In the genomic region with DNA sequence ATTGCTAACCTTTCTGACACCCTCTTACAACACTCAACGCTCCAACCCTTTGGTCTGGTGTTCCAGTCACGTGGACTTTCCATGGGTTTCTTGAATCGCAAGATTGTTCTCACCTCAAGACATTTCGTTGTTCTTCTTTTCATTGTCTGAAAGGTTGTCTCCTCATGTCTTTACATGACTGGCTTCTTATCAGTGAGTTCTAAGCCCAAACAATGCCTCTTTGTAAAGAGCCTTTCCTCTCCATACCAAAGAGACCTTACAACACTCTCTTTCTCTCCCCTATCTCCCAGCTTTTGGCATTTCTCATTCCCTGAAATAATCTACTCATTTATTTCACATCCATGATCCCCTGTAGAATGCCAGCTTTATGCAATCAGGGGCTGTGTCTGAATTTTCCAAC, we compare ENCODE assay signal across 23 cellular contexts.
DNase-seq lines count a peak whose midpoint lies in the region; ATAC-seq, FAIRE-seq and TF ChIP-seq lines count a peak whose summit lies in the region.
"Had no signal": no experiment of that assay in that cellular context is flagged by ENCODE, and none has a peak within 500 bp of the region (broad histone marks: within the 10 kb centered on the region; RNA-seq: fewer than 3 reads in every experiment).

No MANE protein-coding gene starts in this region.

- no peak for TF ChIP-seq CTCF in cardiac muscle cell (IDR thresholded peaks at IDR 0.05; ENCODE audit: low read depth, low read length)
- TF ChIP-seq CTCF in fibroblast of pulmonary artery (IDR thresholded peaks at IDR 0.05; ENCODE audit: low read length, missing control alignments), result no peak
- no peak for TF ChIP-seq CTCF in hepatocyte (IDR thresholded peaks at IDR 0.05; ENCODE audit: poor library complexity)
- no peak for TF ChIP-seq CTCF in kidney (IDR thresholded peaks at IDR 0.05; ENCODE audit: borderline replicate concordance, extremely low read depth, insufficient read depth)

- H3K9ac ChIP-seq in kidney (ENCODE audit: low read length in 2 of 2), result no peak overlapping the region
- H3K9ac ChIP-seq: BLaER1 had no signal

- H4K20me1 ChIP-seq in hepatocyte (ENCODE audit: insufficient read depth, poor library complexity, severe bottlenecking), result no peaks in the 10 kb centered on the region
- H4K20me1 ChIP-seq: BLaER1 had no signal

- H3K36me3 ChIP-seq in cardiac muscle cell (no peaks in the 10 kb centered on the region), hepatocyte (replicated peaks; ENCODE audit: insufficient read depth, low read depth) (no peaks in the 10 kb centered on the region), kidney (ENCODE audit: control insufficient read depth in 1 of 2, insufficient read depth in 2 of 2, low read length in 2 of 2) (no peaks in the 10 kb centered on the region)
- H3K36me3 ChIP-seq: BLaER1, HAP-1 had no signal

- no peak overlapping the region for H3K4me2 ChIP-seq in hepatocyte
- H3K4me2 ChIP-seq: BLaER1, GM23338 had no signal

- no peaks in the 10 kb centered on the region for H3K79me2 ChIP-seq in hepatocyte

- intact Hi-C loops in left cardiac atrium (cut with DNase I), result no loop called here
- intact Hi-C loops in kidney (cut with DNase I), result no loop called here

- ATAC-seq in left cardiac atrium, result no peak
- ATAC-seq: CD8-positive, alpha-beta T cell; GM23338 had no signal

- H3K4me3 ChIP-seq in cardiac muscle cell (no peak overlapping the region), fibroblast of pulmonary artery (replicated peaks; ENCODE audit: low read depth, low read length) (no peak overlapping the region), hepatocyte (no peak overlapping the region), kidney (ENCODE audit: low read length in 2 of 2) (no peak overlapping the region)
- H3K4me3 ChIP-seq: BLaER1, GM23338, HAP-1 had no signal

- no peak overlapping the region for H2AFZ ChIP-seq in hepatocyte
- H2AFZ ChIP-seq: GM23338 had no signal

- H3K4me1 ChIP-seq in cardiac muscle cell (ENCODE audit: low read depth), result no peaks in the 10 kb centered on the region
- peaks cover 6% of the 10 kb centered on the region for H3K4me1 ChIP-seq in hepatocyte (ENCODE audit: insufficient read depth)
- H3K4me1 ChIP-seq in kidney (ENCODE audit: control insufficient read depth in 1 of 2, insufficient read depth in 1 of 2, low read depth in 1 of 2, low read length in 2 of 2), result no peaks in the 10 kb centered on the region
- H3K4me1 ChIP-seq: BLaER1, HAP-1 had no signal

- H3K27me3 ChIP-seq in cardiac muscle cell (no peaks in the 10 kb centered on the region), hepatocyte (no peaks in the 10 kb centered on the region)
- H3K27me3 ChIP-seq: BLaER1 had no signal

- no peak for FAIRE-seq in kidney (lab: Jason Lieb, UNC)
- FAIRE-seq: A204.1, GM12891, GM18507 had no signal

- peak; percentile 8 to 26 for DNase-seq in cardiac muscle cell (ENCODE audit: low read depth in 1 of 2, low spot score in 1 of 2)
- DNase-seq in left cardiac atrium, result no peak
- peak; percentile 54 for DNase-seq in fibroblast of pulmonary artery (ENCODE audit: low read depth)
- DNase-seq in hepatocyte (ENCODE audit: low spot score), result no peak
- peak; percentile 40 for DNase-seq in pons (ENCODE audit: low spot score)
- no peak for DNase-seq in kidney
- DNase-seq in T-helper 1 cell, result no peak
- no peak for DNase-seq in NCI-H524 (lab: John Stamatoyannopoulos, UW)
- DNase-seq: Calu3; CD4-positive, CD25-positive, alpha-beta regulatory T cell; CD8-positive, alpha-beta T cell; DMS53; DMS79 treated with DMSO at 0.1 percent for 48 hours; GF-D8; HFFc6 had no signal

- WGBS in hepatocyte (ENCODE audit: low lambda C conversion rate, missing lambda C conversion rate), result 67% methylated on average over 4 of the region's 4 CpGs

- H3K9me2 ChIP-seq in hepatocyte (replicated peaks; ENCODE audit: insufficient read depth), result no peaks in the 10 kb centered on the region

- H3K27ac ChIP-seq in cardiac muscle cell (no peak overlapping the region), hepatocyte (peak overlapping the region; percentile 51), kidney (ENCODE audit: low read depth in 2 of 2, low read length in 2 of 2) (no peak overlapping the region)
- H3K27ac ChIP-seq: 22Rv1, BLaER1, C4-2B had no signal

- H3K9me3 ChIP-seq in cardiac muscle cell (ENCODE audit: low read depth) (no peaks in the 10 kb centered on the region), hepatocyte (ENCODE audit: low read depth) (no peaks in the 10 kb centered on the region), kidney (ENCODE audit: control insufficient read depth in 1 of 2, low read length in 2 of 2) (no peaks in the 10 kb centered on the region)
- H3K9me3 ChIP-seq: BLaER1, HAP-1 had no signal

Comparison
In these comparisons a context has a peak if more than half of its experiments do, and no peak if none do; other contexts are left out.
1. DNase-seq: peak in cardiac muscle cell (2 of 2), fibroblast of pulmonary artery (single experiment) and pons (single experiment); none in left cardiac atrium (single experiment), hepatocyte (single experiment), kidney (single experiment), T-helper 1 cell (0 of 5) and NCI-H524 (0 of 2).